Comparison of ENCODE assay signal across 13 cellular contexts in the genomic region with DNA sequence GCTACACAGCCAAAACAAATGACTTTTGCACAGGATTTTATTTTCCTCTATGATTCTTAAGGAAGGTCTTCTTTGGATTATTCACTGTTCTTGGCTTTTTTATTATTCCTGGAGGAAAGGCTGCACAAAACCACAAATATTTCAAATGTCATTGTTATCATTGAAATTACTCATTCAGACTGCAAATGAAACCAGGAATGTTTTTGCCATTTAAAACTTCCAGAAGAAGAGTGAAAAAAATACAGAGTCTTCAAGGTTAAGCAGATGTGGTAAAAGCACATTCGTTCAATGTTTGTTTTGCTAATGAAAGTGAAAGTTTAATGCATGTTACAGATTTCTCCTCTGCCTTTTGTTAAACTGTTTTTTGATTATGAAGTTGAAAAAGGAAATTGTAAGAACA.
DNase-seq lines count a peak whose midpoint lies in the region; ATAC-seq, FAIRE-seq and TF ChIP-seq lines count a peak whose summit lies in the region.
"Had no signal": no experiment of that assay in that cellular context is flagged by ENCODE, and none has a peak within 500 bp of the region (broad histone marks: within the 10 kb centered on the region; RNA-seq: fewer than 3 reads in every experiment).

No MANE protein-coding gene starts in this region.

- H3K4me3 ChIP-seq in left ventricle myocardium inferior (no peak overlapping the region), heart right ventricle (no peak overlapping the region), SK-N-SH (ENCODE audit: low read depth in 2 of 2, low read length in 1 of 2) (peak overlapping the region in 1 of 2 experiments; percentile 17; a peak in 1 of 4 replicates), foreskin fibroblast (ENCODE audit: low read depth in 1 of 2, low read length in 2 of 2) (no peak overlapping the region)
- H3K4me3 ChIP-seq: lower lobe of right lung had no signal

- no peak for DNase-seq in left ventricle myocardium inferior
- DNase-seq in heart right ventricle = no peak
- no peak for DNase-seq in SK-N-SH
- DNase-seq in foreskin fibroblast = peak; percentile 62 to 79
- DNase-seq in urothelium cell line (ENCODE audit: low spot score) = peak; percentile 48
- DNase-seq in T-helper 17 cell = no peak
- DNase-seq in activated CD8-positive, alpha-beta memory T cell treated with anti-CD3 and anti-CD28 coated beads, Interleukin-2, amount 10 ng/mL, durations not matched to agents 7 days and 5 days = no peak
- no peak for DNase-seq in Calu3
- DNase-seq: activated CD8-positive, alpha-beta T cell treated with anti-CD3 and anti-CD28 coated beads for 36 hours; lower lobe of right lung; NCI-H1417 treated with DMSO at 0.1 percent for 48 hours had no signal

- CTCF ChIA-PET in SK-N-SH (lab: Yijun Ruan, JAX) = no interaction called here
- CTCF ChIA-PET in activated CD8-positive, alpha-beta memory T cell treated with anti-CD3 and anti-CD28 coated beads, Interleukin-2, amount 10 ng/mL, durations not matched to agents 7 days and 5 days (lab: Charles Lee) = no interaction called here
- CTCF ChIA-PET in Calu3 (lab: Charles Lee) = no interaction called here

- no peak overlapping the region for H3K9ac ChIP-seq in SK-N-SH

- H3K27ac Mint-ChIP-seq in T-helper 17 cell = no peak overlapping the region
- no peak overlapping the region for H3K27ac Mint-ChIP-seq in activated CD8-positive, alpha-beta memory T cell treated with anti-CD3 and anti-CD28 coated beads, Interleukin-2, amount 10 ng/mL, durations not matched to agents 7 days and 5 days
- H3K27ac Mint-ChIP-seq in Calu3 (ENCODE audit: unreplicated experiment) = no peak overlapping the region
- H3K27ac Mint-ChIP-seq: activated CD8-positive, alpha-beta T cell treated with anti-CD3 and anti-CD28 coated beads for 36 hours; activated naive CD4-positive, alpha-beta T cell treated with anti-CD3 and anti-CD28 coated beads, Interleukin-2, amount 50 U/mL, for 72 hours had no signal

- peaks cover 8% of the 10 kb centered on the region for H3K27me3 ChIP-seq in left ventricle myocardium inferior (ENCODE audit: low read depth)
- H3K27me3 ChIP-seq in heart right ventricle = peaks cover 0 to 5% (median 0%) of the 10 kb centered on the region in 7 donors
- no peaks in the 10 kb centered on the region for H3K27me3 ChIP-seq in SK-N-SH (ENCODE audit: insufficient read depth)

- H3F3A ChIP-seq in SK-N-SH (replicated peaks; ENCODE audit: insufficient read depth) = peaks cover 5% of the 10 kb centered on the region

- no peak for FAIRE-seq in urothelium cell line (lab: Jason Lieb, UNC)
- FAIRE-seq: A204.1 had no signal

- WGBS in heart right ventricle, 2 donors = 22 to 47% methylated on average over 1 of the region's 1 CpG
- 13% methylated on average over 1 of the region's 1 CpG for WGBS in SK-N-SH (ENCODE audit: low lambda C conversion rate)

- no peak for TF ChIP-seq CTCF in left ventricle myocardium inferior (IDR thresholded peaks at IDR 0.05; ENCODE audit: borderline replicate concordance)
- no peak for TF ChIP-seq CTCF in heart right ventricle (IDR thresholded peaks at IDR 0.05)
- TF ChIP-seq CTCF in SK-N-SH (IDR thresholded peaks at IDR 0.05) = no peak
- TF ChIP-seq CTCF in foreskin fibroblast (IDR thresholded peaks at IDR 0.05; ENCODE audit: low read depth, low read length) = no peak
- no peak for TF ChIP-seq CTCF in Calu3 (IDR thresholded peaks at IDR 0.05; ENCODE audit: unreplicated experiment)

- ATAC-seq in heart right ventricle = no peak
- ATAC-seq in T-helper 17 cell = no peak
- no peak for ATAC-seq in activated CD8-positive, alpha-beta memory T cell treated with anti-CD3 and anti-CD28 coated beads, Interleukin-2, amount 10 ng/mL, durations not matched to agents 7 days and 5 days
- ATAC-seq: activated CD8-positive, alpha-beta T cell treated with anti-CD3 and anti-CD28 coated beads for 36 hours; activated naive CD4-positive, alpha-beta T cell treated with anti-CD3 and anti-CD28 coated beads, Interleukin-2, amount 50 U/mL, for 72 hours; lower lobe of right lung had no signal

- intact Hi-C loops in left ventricle myocardium inferior (cut with micrococcal nuclease) (no loop called here), heart right ventricle (cut with DNase I) (no loop called here), Calu3 (cut with micrococcal nuclease; ENCODE audit: unreplicated experiment) (no loop called here)

- H3K36me3 Mint-ChIP-seq in T-helper 17 cell (ENCODE audit: low read depth) = no peaks in the 10 kb centered on the region
- no peaks in the 10 kb centered on the region for H3K36me3 Mint-ChIP-seq in activated CD8-positive, alpha-beta memory T cell treated with anti-CD3 and anti-CD28 coated beads, Interleukin-2, amount 10 ng/mL, durations not matched to agents 7 days and 5 days
- no peaks in the 10 kb centered on the region for H3K36me3 Mint-ChIP-seq in Calu3 (ENCODE audit: insufficient read depth, unreplicated experiment)
- H3K36me3 Mint-ChIP-seq: activated naive CD4-positive, alpha-beta T cell treated with anti-CD3 and anti-CD28 coated beads, Interleukin-2, amount 50 U/mL, for 72 hours had no signal

- H3K9me3 ChIP-seq in left ventricle myocardium inferior (replicated peaks) (no peaks in the 10 kb centered on the region), heart right ventricle (no peaks in the 10 kb centered on the region), SK-N-SH (no peaks in the 10 kb centered on the region), T-helper 17 cell (ENCODE audit: control insufficient read depth, low read length, poor library complexity, severe bottlenecking) (no peaks in the 10 kb centered on the region)
- H3K9me3 ChIP-seq: lower lobe of right lung had no signal

- H3K4me3 Mint-ChIP-seq in T-helper 17 cell (no peak overlapping the region), Calu3 (ENCODE audit: low read depth, unreplicated experiment) (no peak overlapping the region)
- no peak overlapping the region for H3K4me3 Mint-ChIP-seq in activated CD8-positive, alpha-beta memory T cell treated with anti-CD3 and anti-CD28 coated beads, Interleukin-2, amount 10 ng/mL, durations not matched to agents 7 days and 5 days
- H3K4me3 Mint-ChIP-seq: activated CD8-positive, alpha-beta T cell treated with anti-CD3 and anti-CD28 coated beads for 36 hours had no signal

- no peaks in the 10 kb centered on the region for H3K9me3 Mint-ChIP-seq in activated CD8-positive, alpha-beta memory T cell treated with anti-CD3 and anti-CD28 coated beads, Interleukin-2, amount 10 ng/mL, durations not matched to agents 7 days and 5 days (ENCODE audit: low read depth)
- H3K9me3 Mint-ChIP-seq in Calu3 (ENCODE audit: low read depth, unreplicated experiment) = peaks cover 5% of the 10 kb centered on the region
- H3K9me3 Mint-ChIP-seq: activated CD8-positive, alpha-beta T cell treated with anti-CD3 and anti-CD28 coated beads for 36 hours; activated naive CD4-positive, alpha-beta T cell treated with anti-CD3 and anti-CD28 coated beads, Interleukin-2, amount 50 U/mL, for 72 hours had no signal

- no peaks in the 10 kb centered on the region for H3K79me2 ChIP-seq in SK-N-SH (ENCODE audit: insufficient read depth)

- no peaks in the 10 kb centered on the region for H3K27me3 Mint-ChIP-seq in T-helper 17 cell
- peaks cover 14% of the 10 kb centered on the region for H3K27me3 Mint-ChIP-seq in activated CD8-positive, alpha-beta memory T cell treated with anti-CD3 and anti-CD28 coated beads, Interleukin-2, amount 10 ng/mL, durations not matched to agents 7 days and 5 days
- no peaks in the 10 kb centered on the region for H3K27me3 Mint-ChIP-seq in Calu3 (ENCODE audit: unreplicated experiment)
- H3K27me3 Mint-ChIP-seq: activated CD8-positive, alpha-beta T cell treated with anti-CD3 and anti-CD28 coated beads for 36 hours had no signal

- peak overlapping the region; percentile 0 for H3K27ac ChIP-seq in left ventricle myocardium inferior (replicated peaks)
- H3K27ac ChIP-seq in heart right ventricle = no peak overlapping the region
- H3K27ac ChIP-seq in SK-N-SH (ENCODE audit: low read depth in 2 of 2, low read length in 1 of 2) = peak overlapping the region in 1 of 2 experiments; percentile 12; a peak in 2 of 4 replicates
- H3K27ac ChIP-seq: lower lobe of right lung had no signal

- no peaks in the 10 kb centered on the region for H4K20me1 ChIP-seq in SK-N-SH (ENCODE audit: insufficient read depth)

- no peaks in the 10 kb centered on the region for H3K36me3 ChIP-seq in left ventricle myocardium inferior
- H3K36me3 ChIP-seq in heart right ventricle = no peaks in the 10 kb centered on the region
- H3K36me3 ChIP-seq in SK-N-SH (replicated peaks in 1 of 2; ENCODE audit: control insufficient read depth in 1 of 2, insufficient read depth in 2 of 2, low read length in 1 of 2) = no peaks in the 10 kb centered on the region
- H3K36me3 ChIP-seq: lower lobe of right lung had no signal

- TF ChIP-seq EP300 in SK-N-SH (IDR thresholded peaks at IDR 0.05; ENCODE audit: borderline replicate concordance in 1 of 2, low read depth in 1 of 2, low read length in 1 of 2) = peak in 1 of 2 experiments; percentile 80; a peak in 1 of 4 replicates

- H2AFZ ChIP-seq in SK-N-SH (ENCODE audit: low read depth) = no peak overlapping the region

- TF ChIP-seq RAD21 in SK-N-SH (IDR thresholded peaks at IDR 0.05; ENCODE audit: low read length) = no peak

- H3K4me1 Mint-ChIP-seq in T-helper 17 cell (peaks cover 18% of the 10 kb centered on the region), Calu3 (ENCODE audit: low read depth, unreplicated experiment) (no peaks in the 10 kb centered on the region)
- H3K4me1 Mint-ChIP-seq in activated CD8-positive, alpha-beta memory T cell treated with anti-CD3 and anti-CD28 coated beads, Interleukin-2, amount 10 ng/mL, durations not matched to agents 7 days and 5 days = peaks cover 25% of the 10 kb centered on the region

- H3K4me1 ChIP-seq in left ventricle myocardium inferior (no peaks in the 10 kb centered on the region), heart right ventricle (peaks cover 0 to 35% (median 0%) of the 10 kb centered on the region in 9 donors), SK-N-SH (ENCODE audit: control insufficient read depth in 1 of 2, insufficient read depth in 2 of 2, low read depth in 1 of 2, low read length in 1 of 2) (peaks cover 0 to 18% of the 10 kb centered on the region in 2 experiments; a peak in 2 of 4 replicates)

- peak overlapping the region; percentile 32 for H3K4me2 ChIP-seq in SK-N-SH

- POLR2A ChIA-PET in SK-N-SH (lab: Yijun Ruan, JAX) = no interaction called here

- BruUV-seq in Calu3 (replicated peaks; lab: Mats Ljungman, UMichigan) = no TSS peak

- no peaks in the 10 kb centered on the region for H3K9me2 ChIP-seq in SK-N-SH

TF ChIP-seq in SK-N-SH, 30 proteins besides CTCF, POLR2A, EP300 and RAD21 (continues in another document):
- TF ChIP-seq CHD2 (IDR thresholded peaks at IDR 0.05; ENCODE audit: low read length, partially characterized antibody) (no peak), GABPA (IDR thresholded peaks at IDR 0.05; ENCODE audit: low read depth) (no peak), SIN3A (IDR thresholded peaks at IDR 0.05; ENCODE audit: borderline replicate concordance, low read depth, low read length) (no peak), TEAD4 (IDR thresholded peaks at IDR 0.05; ENCODE audit: borderline replicate concordance, insufficient read depth) (peak; percentile 85), FOSL2 (IDR thresholded peaks at IDR 0.05; ENCODE audit: borderline replicate concordance, low read depth) (peak; percentile 71)

Comparison
In these comparisons a context has a peak if more than half of its experiments do, and no peak if none do; other contexts are left out.
1. DNase-seq: peak in foreskin fibroblast (2 of 2) and urothelium cell line (single experiment); none in left ventricle myocardium inferior (single experiment), heart right ventricle (0 of 2), SK-N-SH (single experiment), T-helper 17 cell (0 of 3), activated CD8-positive, alpha-beta memory T cell treated with anti-CD3 and anti-CD28 coated beads, Interleukin-2, amount 10 ng/mL, durations not matched to agents 7 days and 5 days (single experiment) and Calu3 (single experiment).